Comparison of ENCODE assay signal across 26 cellular contexts in genomic region chr1:180033387-180033786, GRCh38.
"Had no signal": no experiment of that assay in that cellular context is flagged by ENCODE, and none has a peak within 500 bp of the region (broad histone marks: within the 10 kb centered on the region; RNA-seq: fewer than 3 reads in every experiment).

No MANE protein-coding gene starts in this region.

- H3K9me3 Mint-ChIP-seq: activated CD4-positive, alpha-beta memory T cell treated with anti-CD3 and anti-CD28 coated beads for 36 hours; activated CD4-positive, alpha-beta T cell treated with anti-CD3 and anti-CD28 coated beads, Interleukin-2, amount 10 ng/mL, durations not matched to agents 24 days and 14 days; activated naive CD4-positive, alpha-beta T cell treated with anti-CD3 and anti-CD28 coated beads, Interleukin-2, amount 10 ng/mL, durations not matched to agents 7 days and 5 days; activated naive CD8-positive, alpha-beta T cell treated with anti-CD3 and anti-CD28 coated beads, Interleukin-2, amount 10 ng/mL, durations not matched to agents 7 days and 5 days; naive B cell; nephron progenitor cell; stimulated activated naive B cell treated with anti-CD40 and anti-IgM and Interleukin-4, amounts not matched to agents 10 μg/mL and 1 μg/mL and 100 μg/mL, for 72 hours; T-cell had no signal

- H3K4me3 ChIP-seq: heart right ventricle, left lung, lung, pancreas, psoas muscle, stomach, tibial artery had no signal

- H3K27me3 Mint-ChIP-seq: activated CD4-positive, alpha-beta memory T cell treated with anti-CD3 and anti-CD28 coated beads for 36 hours; activated CD4-positive, alpha-beta T cell treated with anti-CD3 and anti-CD28 coated beads, Interleukin-2, amount 10 ng/mL, durations not matched to agents 24 days and 14 days; activated naive CD4-positive, alpha-beta T cell treated with anti-CD3 and anti-CD28 coated beads, Interleukin-2, amount 10 ng/mL, durations not matched to agents 7 days and 5 days; activated naive CD8-positive, alpha-beta T cell treated with anti-CD3 and anti-CD28 coated beads, Interleukin-2, amount 10 ng/mL, durations not matched to agents 7 days and 5 days; naive B cell; stimulated activated naive B cell treated with anti-CD40 and anti-IgM and Interleukin-4, amounts not matched to agents 10 μg/mL and 1 μg/mL and 100 μg/mL, for 72 hours; T-cell had no signal

- H3K4me3 Mint-ChIP-seq: activated CD4-positive, alpha-beta memory T cell treated with anti-CD3 and anti-CD28 coated beads for 36 hours; activated CD4-positive, alpha-beta T cell treated with anti-CD3 and anti-CD28 coated beads, Interleukin-2, amount 10 ng/mL, durations not matched to agents 24 days and 14 days; activated naive CD4-positive, alpha-beta T cell treated with anti-CD3 and anti-CD28 coated beads, Interleukin-2, amount 10 ng/mL, durations not matched to agents 7 days and 5 days; activated naive CD8-positive, alpha-beta T cell treated with anti-CD3 and anti-CD28 coated beads, Interleukin-2, amount 10 ng/mL, durations not matched to agents 7 days and 5 days; naive B cell; nephron progenitor cell; stimulated activated naive B cell treated with anti-CD40 and anti-IgM and Interleukin-4, amounts not matched to agents 10 μg/mL and 1 μg/mL and 100 μg/mL, for 72 hours; T-cell had no signal

- ATAC-seq: heart right ventricle; left lung; pancreas; psoas muscle; stimulated activated naive B cell treated with anti-CD40 and anti-IgM and Interleukin-4, amounts not matched to agents 10 μg/mL and 1 μg/mL and 100 μg/mL, for 72 hours; T-cell had no signal

- H3K27ac Mint-ChIP-seq: activated CD4-positive, alpha-beta memory T cell treated with anti-CD3 and anti-CD28 coated beads for 36 hours; activated CD4-positive, alpha-beta T cell treated with anti-CD3 and anti-CD28 coated beads, Interleukin-2, amount 10 ng/mL, durations not matched to agents 24 days and 14 days; activated naive CD4-positive, alpha-beta T cell treated with anti-CD3 and anti-CD28 coated beads, Interleukin-2, amount 10 ng/mL, durations not matched to agents 7 days and 5 days; activated naive CD8-positive, alpha-beta T cell treated with anti-CD3 and anti-CD28 coated beads, Interleukin-2, amount 10 ng/mL, durations not matched to agents 7 days and 5 days; nephron progenitor cell; stimulated activated naive B cell treated with anti-CD40 and anti-IgM and Interleukin-4, amounts not matched to agents 10 μg/mL and 1 μg/mL and 100 μg/mL, for 72 hours; T-cell had no signal

- H3K4me1 Mint-ChIP-seq: activated naive CD4-positive, alpha-beta T cell treated with anti-CD3 and anti-CD28 coated beads, Interleukin-2, amount 10 ng/mL, durations not matched to agents 7 days and 5 days; naive B cell; nephron progenitor cell; stimulated activated naive B cell treated with anti-CD40 and anti-IgM and Interleukin-4, amounts not matched to agents 10 μg/mL and 1 μg/mL and 100 μg/mL, for 72 hours had no signal

- H3K27ac ChIP-seq: heart right ventricle, left lung, neutrophil, pancreas, psoas muscle, stomach, tibial artery had no signal

- H3K27me3 ChIP-seq: heart right ventricle, left lung, neutrophil, pancreas, stomach, tibial artery had no signal

- H3K9me3 ChIP-seq: heart right ventricle, left lung, neutrophil, pancreas, psoas muscle, stomach, tibial artery had no signal

- H3K4me1 ChIP-seq: pancreas, psoas muscle, tibial artery had no signal

- DNase-seq: activated CD4-positive, alpha-beta memory T cell treated with anti-CD3 and anti-CD28 coated beads for 36 hours; activated CD4-positive, alpha-beta T cell treated with anti-CD3 and anti-CD28 coated beads, Interleukin-2, amount 10 ng/mL, durations not matched to agents 24 days and 14 days; activated CD4-positive, CD25-positive, alpha-beta regulatory T cell treated with anti-CD3 and anti-CD28 coated beads, Interleukin-2, amount 50 U/mL, for 72 hours; activated CD8-positive, alpha-beta memory T cell treated with anti-CD3 and anti-CD28 coated beads, Interleukin-2, amount 50 U/mL, for 4 hours; activated gamma-delta T cell; activated naive CD4-positive, alpha-beta T cell treated with anti-CD3 and anti-CD28 coated beads, Interleukin-2, amount 10 ng/mL, durations not matched to agents 7 days and 5 days; activated naive CD8-positive, alpha-beta T cell treated with anti-CD3 and anti-CD28 coated beads, Interleukin-2, amount 10 ng/mL, durations not matched to agents 7 days and 5 days; activated T-cell treated with anti-CD3 and anti-CD28 coated beads, Interleukin-2, amount 50 U/mL, for 1 hour; amniotic stem cell; caudate nucleus; foreskin melanocyte; heart right ventricle; kidney glomerular epithelial cell; left lung; naive B cell; nephron progenitor cell; pancreas; psoas muscle; stimulated activated CD4-positive, alpha-beta T cell treated with anti-CD3 and anti-CD28 coated beads, Interleukin-15, amount 100 ng/mL, for 24 hours; stimulated activated CD4-positive, alpha-beta T cell treated with anti-CD3 and anti-CD28 coated beads, Interleukin-2, amount 100 ng/mL, for 24 hours; stimulated activated naive B cell treated with anti-CD40 and anti-IgM and Interleukin-4, amounts not matched to agents 10 μg/mL and 1 μg/mL and 100 μg/mL, for 72 hours; stomach; T-cell; tibial artery had no signal
